Comparison of ENCODE assay signal across 8 cellular contexts in the genomic region with DNA sequence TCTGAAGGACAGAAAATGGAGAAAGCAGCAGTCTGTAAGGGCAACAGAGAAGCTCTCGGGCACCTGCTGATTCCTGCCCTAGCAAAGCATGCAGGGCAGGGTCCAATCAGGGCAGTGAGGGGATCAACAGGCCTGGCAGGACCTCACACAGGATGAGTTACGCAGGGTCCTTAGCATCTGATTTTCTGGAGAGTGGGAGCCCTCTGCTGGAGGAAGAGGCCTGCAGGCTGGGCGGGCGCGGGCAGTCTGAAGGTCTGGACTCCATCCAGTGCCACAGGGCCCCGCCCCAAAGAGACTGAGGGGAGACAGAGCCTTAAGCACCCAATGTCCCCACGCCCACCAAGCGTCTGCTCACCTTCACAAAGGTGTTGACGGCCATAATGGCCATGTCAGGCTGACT. TPM values are rescaled to one million over a fixed set of nuclear protein-coding genes. Genes with fewer than 3 reads are reported as not detected.
DNase-seq lines count a peak whose midpoint lies in the region; ATAC-seq and TF ChIP-seq lines count a peak whose summit lies in the region.

No MANE protein-coding gene starts in this region.

- TF ChIP-seq CTCF in PC-3 (conservative IDR thresholded peaks at IDR 0.05; ENCODE audit: low read depth, low read length) (peak; percentile 74), epithelial cell of esophagus (IDR thresholded peaks at IDR 0.05; ENCODE audit: insufficient read depth, low read depth, low read length, missing control alignments) (peak; percentile 52), nephron progenitor cell (IDR thresholded peaks at IDR 0.05) (peak; percentile 51), GM20000 (IDR thresholded peaks at IDR 0.05; ENCODE audit: extremely low read depth, missing control alignments) (no peak)

- H3F3A ChIP-seq in PC-3 (ENCODE audit: low read length, unreplicated experiment), result no peaks in the 10 kb centered on the region

- H3K4me3 ChIP-seq in PC-3 (ENCODE audit: low read length), result no peak overlapping the region
- no peak overlapping the region for H3K4me3 ChIP-seq in epithelial cell of esophagus (ENCODE audit: low read length)

- H4K20me1 ChIP-seq in PC-3 (ENCODE audit: low read length), result no peaks in the 10 kb centered on the region

- no peak overlapping the region for H2AFZ ChIP-seq in PC-3 (ENCODE audit: low read length)

- H3K27ac Mint-ChIP-seq in nephron progenitor cell, result no peak overlapping the region
- H3K27ac Mint-ChIP-seq in stimulated activated effector memory CD8-positive, alpha-beta T cell treated with anti-CD3 and anti-CD28 coated beads, Interleukin-12 subunit alpha, Interleukin-12 subunit beta, amount 100 ng/mL, for 72 hours, result no peak overlapping the region

- H3K4me1 ChIP-seq in PC-3 (ENCODE audit: insufficient read depth, low read length), result no peaks in the 10 kb centered on the region

- H3K79me2 ChIP-seq in PC-3 (ENCODE audit: low read length), result no peaks in the 10 kb centered on the region

- no peaks in the 10 kb centered on the region for H3K9me3 Mint-ChIP-seq in nephron progenitor cell
- H3K9me3 Mint-ChIP-seq in stimulated activated effector memory CD8-positive, alpha-beta T cell treated with anti-CD3 and anti-CD28 coated beads, Interleukin-12 subunit alpha, Interleukin-12 subunit beta, amount 100 ng/mL, for 72 hours, result no peaks in the 10 kb centered on the region

- H3K4me2 ChIP-seq in PC-3 (ENCODE audit: low read length), result no peak overlapping the region

- intact Hi-C loops in PC-3 (cut with micrococcal nuclease), result no loop called here

- H3K4me3 Mint-ChIP-seq in nephron progenitor cell, result no peak overlapping the region
- no peak overlapping the region for H3K4me3 Mint-ChIP-seq in stimulated activated effector memory CD8-positive, alpha-beta T cell treated with anti-CD3 and anti-CD28 coated beads, Interleukin-12 subunit alpha, Interleukin-12 subunit beta, amount 100 ng/mL, for 72 hours

- peaks cover 14% of the 10 kb centered on the region for H3K4me1 Mint-ChIP-seq in nephron progenitor cell
- H3K4me1 Mint-ChIP-seq in stimulated activated effector memory CD8-positive, alpha-beta T cell treated with anti-CD3 and anti-CD28 coated beads, Interleukin-12 subunit alpha, Interleukin-12 subunit beta, amount 100 ng/mL, for 72 hours, result no peaks in the 10 kb centered on the region

- H3K9me3 ChIP-seq in PC-3 (ENCODE audit: low read length), result no peaks in the 10 kb centered on the region

- no peak overlapping the region for H3K27ac ChIP-seq in PC-3 (ENCODE audit: low read length)

- ATAC-seq in PC-3, result peak; percentile 87
- no peak for ATAC-seq in stimulated activated effector memory CD8-positive, alpha-beta T cell treated with anti-CD3 and anti-CD28 coated beads, Interleukin-12 subunit alpha, Interleukin-12 subunit beta, amount 100 ng/mL, for 72 hours
- ATAC-seq in GM21515 (IDR thresholded peaks at IDR 0.05; ENCODE audit: unreplicated experiment), result no peak

- BruUV-seq in PC-3 (replicated peaks; lab: Mats Ljungman, UMichigan), result no TSS peak

- H3K36me3 Mint-ChIP-seq in nephron progenitor cell (ENCODE audit: low read depth), result peaks cover 31% of the 10 kb centered on the region
- H3K36me3 Mint-ChIP-seq in stimulated activated effector memory CD8-positive, alpha-beta T cell treated with anti-CD3 and anti-CD28 coated beads, Interleukin-12 subunit alpha, Interleukin-12 subunit beta, amount 100 ng/mL, for 72 hours, result peaks cover 74% of the 10 kb centered on the region

- H3K9ac ChIP-seq in PC-3 (ENCODE audit: low read length), result no peak overlapping the region

- H3K27me3 ChIP-seq in PC-3 (ENCODE audit: low read length), result no peaks in the 10 kb centered on the region

- CTCF ChIA-PET in PC-3 (lab: Charles Lee), result interaction anchor here (0.6 kb wide), 1 partner anchor 39 kb away, joined by 4 read pairs; no protein-coding TSS in a partner anchor

- no peaks in the 10 kb centered on the region for H3K9me2 ChIP-seq in PC-3 (replicated peaks; ENCODE audit: low read length)

- H3K27me3 Mint-ChIP-seq in nephron progenitor cell (ENCODE audit: low read depth, poor library complexity), result no peaks in the 10 kb centered on the region

- peaks cover 12% of the 10 kb centered on the region for H3K36me3 ChIP-seq in PC-3 (ENCODE audit: low read depth, low read length)

- POLR2A ChIA-PET in PC-3 (lab: Charles Lee; ENCODE audit: unreplicated experiment), result interaction anchor here (0.7 kb wide), 1 partner anchor 48 kb away, joined by 4 read pairs; no protein-coding TSS in a partner anchor

- DNase-seq in EH (ENCODE audit: low read depth), result peak; percentile 72
- peak; percentile 51 for DNase-seq in PC-3
- DNase-seq in epithelial cell of esophagus (ENCODE audit: low read depth), result peak; percentile 45
- peak; percentile 57 for DNase-seq in nephron progenitor cell
- no peak for DNase-seq in DMS79 treated with DMSO at 0.1 percent for 48 hours (lab: John Stamatoyannopoulos, UW)
- no peak for DNase-seq in GM20000 (ENCODE audit: low spot score)
- DNase-seq in stimulated activated effector memory CD8-positive, alpha-beta T cell treated with anti-CD3 and anti-CD28 coated beads, Interleukin-12 subunit alpha, Interleukin-12 subunit beta, amount 100 ng/mL, for 72 hours (ENCODE audit: low spot score in 2 of 2), result no peak

RNA-seq across cellular contexts. Expression of a gene that starts 28.9 kb away (rescaled TPM):
- 81.2 and 96.4 TPM in 2 replicates for total RNA-seq in PC-3 (2014; rRNA removed)

RNA-seq across cellular contexts. Expression of a gene that starts 44.0 kb away (rescaled TPM):
- 1.4 TPM in 1 of 2 replicates, not detected in the other for total RNA-seq in PC-3 (2014; rRNA removed)

RNA-seq across cellular contexts. Expression of a gene that starts 53.0 kb away (rescaled TPM):
- total RNA-seq in PC-3 (2014; rRNA removed), result 58.4 and 75.7 TPM in 2 replicates

Comparison
In these comparisons a context has a peak if more than half of its experiments do, and no peak if none do; other contexts are left out.
1. DNase-seq: peak in EH (single experiment), PC-3 (single experiment), epithelial cell of esophagus (single experiment) and nephron progenitor cell (single experiment); none in DMS79 treated with DMSO at 0.1 percent for 48 hours (single experiment), GM20000 (single experiment) and stimulated activated effector memory CD8-positive, alpha-beta T cell treated with anti-CD3 and anti-CD28 coated beads, Interleukin-12 subunit alpha, Interleukin-12 subunit beta, amount 100 ng/mL, for 72 hours (0 of 2).